In genomic region chr3:48088056-48088748, GRCh38 we compare ENCODE assay signal across 8 cellular contexts.
DNase-seq lines count a peak whose midpoint lies in the region; ATAC-seq and TF ChIP-seq lines count a peak whose summit lies in the region.

No MANE protein-coding gene starts in this region.

- H3K36me3 ChIP-seq in ES-I3 (ENCODE audit: insufficient read depth, low read length) (no peaks in the 10 kb centered on the region), heart right ventricle (peaks cover 0 to 21% (median 0%) of the 10 kb centered on the region in 9 donors), prostate gland (no peaks in the 10 kb centered on the region)

- DNase-seq in LHCN-M2 (ENCODE audit: low read depth) (peak; percentile 35), heart right ventricle (peak; percentile 29 to 36), prostate gland (ENCODE audit: low spot score) (peak; percentile 3), NCI-H345 treated with DMSO at 0.1 percent for 48 hours (lab: John Stamatoyannopoulos, UW; ENCODE audit: unreplicated experiment) (no peak), NOMO-1 treated with dmso at 0.1 percent for 144 hours (lab: John Stamatoyannopoulos, UW; ENCODE audit: unreplicated experiment) (no peak)
- DNase-seq in activated naive CD4-positive, alpha-beta T cell treated with anti-CD3 and anti-CD28 coated beads, Interleukin-2, amount 50 U/mL, for 16 hours, result peak; percentile 17

- ATAC-seq in GM21447 (IDR thresholded peaks at IDR 0.05; ENCODE audit: unreplicated experiment) (peak; percentile 22), heart right ventricle (peak; percentile 3 to 54 (median 31))

- H3K9ac ChIP-seq in ES-I3 (ENCODE audit: low read depth, low read length), result peak overlapping the region; percentile 97

- H3K4me3 ChIP-seq in heart right ventricle, result peak overlapping the region; percentile 66 to 99 (median 90)
- peak overlapping the region; percentile 72 to 92 for H3K4me3 ChIP-seq in prostate gland

- TF ChIP-seq POLR2A in prostate gland (IDR thresholded peaks at IDR 0.05), result no peak

- H3K27me3 ChIP-seq in heart right ventricle (no peaks in the 10 kb centered on the region), prostate gland (replicated peaks; ENCODE audit: insufficient read depth) (no peaks in the 10 kb centered on the region)

- TF ChIP-seq CTCF in heart right ventricle (IDR thresholded peaks at IDR 0.05) (no peak), prostate gland (IDR thresholded peaks at IDR 0.05) (no peak)

- intact Hi-C loops in heart right ventricle (cut with DNase I), result loop anchor here in 8 of 10 donors (2.0 to 10.0 kb wide), 10 partner anchors 44 to 76 kb away; partner anchors contain the start of gene MAP4 (in 3 of the 8)
- intact Hi-C loops in prostate gland (cut with DNase I), result loop anchor here (5.0 kb wide), 1 partner anchor 76 kb away; no protein-coding TSS in a partner anchor

- WGBS in heart right ventricle, 2 donors, result 1% methylated on average over 40 of the region's 40 CpGs
- WGBS in prostate gland, result 2% methylated on average over 18 of the region's 40 CpGs

- H3K27ac ChIP-seq in heart right ventricle (peak overlapping the region; percentile 96 to 99 (median 98)), prostate gland (peak overlapping the region; percentile 92 to 96)

- no peaks in the 10 kb centered on the region for H3K9me3 ChIP-seq in ES-I3 (ENCODE audit: control insufficient read depth, insufficient read depth, low read length)
- H3K9me3 ChIP-seq in heart right ventricle, result no peaks in the 10 kb centered on the region
- H3K9me3 ChIP-seq in prostate gland, result no peaks in the 10 kb centered on the region

- H3K4me1 ChIP-seq in ES-I3 (ENCODE audit: insufficient read depth, low read length) (peaks cover 11% of the 10 kb centered on the region), heart right ventricle (peaks cover 10 to 53% (median 46%) of the 10 kb centered on the region in 9 donors), prostate gland (replicated peaks) (peaks cover 3% of the 10 kb centered on the region)

Comparison
In these comparisons a context has a peak if more than half of its experiments do, and no peak if none do; other contexts are left out.
1. DNase-seq: peak in LHCN-M2 (single experiment), activated naive CD4-positive, alpha-beta T cell treated with anti-CD3 and anti-CD28 coated beads, Interleukin-2, amount 50 U/mL, for 16 hours (single experiment), heart right ventricle (2 of 2) and prostate gland (single experiment); none in NCI-H345 treated with DMSO at 0.1 percent for 48 hours (single experiment) and NOMO-1 treated with dmso at 0.1 percent for 144 hours (single experiment).